In the genomic region with DNA sequence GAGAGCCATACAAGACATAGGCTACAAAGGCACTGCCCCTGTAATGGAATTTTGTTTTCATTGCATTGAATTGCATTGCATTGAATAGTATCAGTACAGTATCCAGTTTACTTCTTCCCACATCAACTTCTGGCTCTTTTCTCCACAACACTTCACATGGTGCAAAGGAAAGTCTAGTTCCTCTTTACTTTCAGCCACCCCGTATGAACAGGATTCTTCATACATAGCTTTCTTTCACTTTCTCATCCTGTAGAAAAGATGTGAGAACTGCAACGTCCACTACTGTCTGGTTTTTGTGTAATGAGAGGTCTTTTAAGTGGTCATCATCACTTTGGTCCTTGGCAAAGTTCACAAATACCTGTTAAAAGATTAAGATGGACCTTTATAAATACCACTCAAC, we compare ENCODE assay signal across 12 cellular contexts. TPM values are rescaled to one million over a fixed set of nuclear protein-coding genes. Genes with fewer than 3 reads are reported as not detected.
DNase-seq lines count a peak whose midpoint lies in the region; ATAC-seq and TF ChIP-seq lines count a peak whose summit lies in the region.
"Had no signal": no experiment of that assay in that cellular context is flagged by ENCODE, and none has a peak within 500 bp of the region (broad histone marks: within the 10 kb centered on the region; RNA-seq: fewer than 3 reads in every experiment).

No MANE protein-coding gene starts in this region.

- peaks cover 16% of the 10 kb centered on the region for H3K36me3 Mint-ChIP-seq in memory B cell

- POLR2A ChIA-PET in RWPE1 (lab: Yijun Ruan, JAX; ENCODE audit: low non-redundant PET), result no interaction called here

- TF ChIP-seq CTCF in RWPE1 (conservative IDR thresholded peaks at IDR 0.05; ENCODE audit: low read depth) (no peak), stomach (IDR thresholded peaks at IDR 0.05) (no peak)

- no peak for DNase-seq in memory B cell (ENCODE audit: low spot score in 2 of 2)
- DNase-seq in HUDEP-2 (lab: John Stamatoyannopoulos, UW; ENCODE audit: unreplicated experiment in 76 of 76), result no peak
- DNase-seq in RWPE1 (ENCODE audit: low spot score), result no peak
- DNase-seq in glomerular visceral epithelial cell (ENCODE audit: extremely low spot score), result no peak
- DNase-seq in stomach, result no peak
- DNase-seq: NCI-H526, posterior cingulate gyrus, T-helper 9 cell had no signal

- WGBS in stomach, 5 donors, result 54 to 67% (median 62%) methylated on average over 2 of the region's 2 CpGs

- peaks cover 14% of the 10 kb centered on the region for H3K4me1 Mint-ChIP-seq in memory B cell

- no peak overlapping the region for H3K27ac ChIP-seq in RWPE1
- no peak overlapping the region for H3K27ac ChIP-seq in stomach
- H3K27ac ChIP-seq: KMS-11 had no signal

- no peak overlapping the region for H3K4me3 ChIP-seq in stomach

- TF ChIP-seq EP300 in stomach (IDR thresholded peaks at IDR 0.05), result no peak

- no peaks in the 10 kb centered on the region for H3K27me3 ChIP-seq in stomach

- no peaks in the 10 kb centered on the region for H3K27me3 Mint-ChIP-seq in memory B cell

- H3K27ac Mint-ChIP-seq in memory B cell, result peak overlapping the region; percentile 51

- intact Hi-C loops in stomach (cut with DNase I; ENCODE audit: low total_unique reads), result no loop called here

- ATAC-seq in GM18907 (IDR thresholded peaks at IDR 0.05; ENCODE audit: unreplicated experiment) (peak; percentile 75), GM21786 (IDR thresholded peaks at IDR 0.05; ENCODE audit: unreplicated experiment) (peak; percentile 88), HG03354 (IDR thresholded peaks at IDR 0.05; ENCODE audit: poor library complexity, severe bottlenecking, unreplicated experiment) (peak; percentile 83), memory B cell (ENCODE audit: low read depth) (peak; percentile 82)

- no peak overlapping the region for H3K4me3 Mint-ChIP-seq in memory B cell

- TF ChIP-seq POLR2A in stomach (IDR thresholded peaks at IDR 0.05), result no peak

- H3K4me1 ChIP-seq in stomach, result peaks cover 0 to 5% (median 0%) of the 10 kb centered on the region in 4 donors

- peaks cover 24 to 80% (median 72%) of the 10 kb centered on the region in 4 donors for H3K36me3 ChIP-seq in stomach

- no peaks in the 10 kb centered on the region for H3K9me3 Mint-ChIP-seq in memory B cell

- CTCF ChIA-PET in RWPE1 (lab: Yijun Ruan, JAX), result no interaction called here

- no peaks in the 10 kb centered on the region for H3K9me3 ChIP-seq in stomach

RNA-seq across cellular contexts. Expression of a gene that starts 20.2 kb away (rescaled TPM):
- 1 to 10 TPM in 2 of 5 donors, not detected in 3; 2.0 to 5.5 TPM for total RNA-seq in stomach
- 1 to 10 TPM in 2 of 3 donors, under 1 TPM in 1; 0.75 to 2.3 (median 1.7) TPM for polyA plus RNA-seq in stomach

RNA-seq across cellular contexts. Expression of a gene that starts 36.6 kb away (rescaled TPM):
- 10 to 100 TPM in 3 of 5 donors, 1 to 10 TPM in 2; 4.5 to 59.3 (median 11.7) TPM for total RNA-seq in stomach
- polyA plus RNA-seq in stomach, result 10 to 100 TPM; 24.3 to 36.4 (median 26.0) TPM
